Comparison of ENCODE assay signal across 9 cellular contexts in genomic region chr3:45992820-45993219, GRCh38. TPM values are rescaled to one million over a fixed set of nuclear protein-coding genes. Genes with fewer than 3 reads are reported as not detected.
DNase-seq lines count a peak whose midpoint lies in the region; ATAC-seq and TF ChIP-seq lines count a peak whose summit lies in the region.
"Had no signal": no experiment of that assay in that cellular context is flagged by ENCODE, and none has a peak within 500 bp of the region (broad histone marks: within the 10 kb centered on the region; RNA-seq: fewer than 3 reads in every experiment).

No MANE protein-coding gene starts in this region.

- peak overlapping the region; percentile 59 for H3K4me3 Mint-ChIP-seq in activated CD8-positive, alpha-beta T cell treated with anti-CD3 and anti-CD28 coated beads, Interleukin-2, amount 10 ng/mL, durations not matched to agents 7 days and 5 days

- H3K4me1 ChIP-seq in mucosa of rectum (ENCODE audit: control insufficient read depth in 2 of 2, insufficient read depth in 2 of 2, low read length in 2 of 2): peaks cover 7 to 9% of the 10 kb centered on the region in 2 donors

- peaks cover 3% of the 10 kb centered on the region for H3K9me3 Mint-ChIP-seq in activated CD8-positive, alpha-beta T cell treated with anti-CD3 and anti-CD28 coated beads, Interleukin-2, amount 10 ng/mL, durations not matched to agents 7 days and 5 days (ENCODE audit: insufficient read depth)

- peaks cover 81% of the 10 kb centered on the region for H3K4me1 Mint-ChIP-seq in activated CD8-positive, alpha-beta T cell treated with anti-CD3 and anti-CD28 coated beads, Interleukin-2, amount 10 ng/mL, durations not matched to agents 7 days and 5 days (ENCODE audit: low read depth)

- CTCF ChIA-PET in activated CD8-positive, alpha-beta T cell treated with anti-CD3 and anti-CD28 coated beads, Interleukin-2, amount 10 ng/mL, durations not matched to agents 7 days and 5 days (lab: Charles Lee): interaction anchor here (0.9 to 5.2 kb wide), 10 partner anchors 12 to 385 kb away, joined by 3 to 29 read pairs (median 18); no protein-coding TSS in a partner anchor
- CTCF ChIA-PET in HEK293T (lab: Yijun Ruan, JAX): no interaction called here

- H3K4me3 ChIP-seq in H7 (ENCODE audit: insufficient read depth, low read depth, low read length): no peak overlapping the region
- H3K4me3 ChIP-seq in mucosa of rectum (ENCODE audit: low read length in 2 of 2): no peak overlapping the region

- ATAC-seq in activated CD8-positive, alpha-beta T cell treated with anti-CD3 and anti-CD28 coated beads, Interleukin-2, amount 10 ng/mL, durations not matched to agents 7 days and 5 days: no peak
- no peak for ATAC-seq in GM19452 (IDR thresholded peaks at IDR 0.05; ENCODE audit: unreplicated experiment)

- peak overlapping the region; percentile 86 for H3K27ac Mint-ChIP-seq in activated CD8-positive, alpha-beta T cell treated with anti-CD3 and anti-CD28 coated beads, Interleukin-2, amount 10 ng/mL, durations not matched to agents 7 days and 5 days

- H3K9ac ChIP-seq in mucosa of rectum (ENCODE audit: low read depth in 1 of 2, low read length in 2 of 2): no peak overlapping the region

- H3K36me3 Mint-ChIP-seq in activated CD8-positive, alpha-beta T cell treated with anti-CD3 and anti-CD28 coated beads, Interleukin-2, amount 10 ng/mL, durations not matched to agents 7 days and 5 days (ENCODE audit: low read depth): peaks cover 49% of the 10 kb centered on the region

- H3K36me3 ChIP-seq in H7 (replicated peaks; ENCODE audit: control insufficient read depth, insufficient read depth, low read length) (no peaks in the 10 kb centered on the region), mucosa of rectum (ENCODE audit: control insufficient read depth in 2 of 2, insufficient read depth in 2 of 2, low read length in 2 of 2) (no peaks in the 10 kb centered on the region)

- no peaks in the 10 kb centered on the region for H3K27me3 Mint-ChIP-seq in activated CD8-positive, alpha-beta T cell treated with anti-CD3 and anti-CD28 coated beads, Interleukin-2, amount 10 ng/mL, durations not matched to agents 7 days and 5 days (ENCODE audit: low read depth)

- DNase-seq in AG20443 (ENCODE audit: low spot score) (peak; percentile 75), H7 (peak; percentile 36), NOMO-1 treated with DMSO at 0.1 percent for 48 hours (lab: John Stamatoyannopoulos, UW; ENCODE audit: unreplicated experiment) (no peak), inferior parietal cortex (ENCODE audit: extremely low spot score) (no peak), HEK293T (ENCODE audit: extremely low spot score) (no peak)
- peak; percentile 52 for DNase-seq in activated CD8-positive, alpha-beta T cell treated with anti-CD3 and anti-CD28 coated beads, Interleukin-2, amount 10 ng/mL, durations not matched to agents 7 days and 5 days

- POLR2A ChIA-PET in activated CD8-positive, alpha-beta T cell treated with anti-CD3 and anti-CD28 coated beads, Interleukin-2, amount 10 ng/mL, durations not matched to agents 7 days and 5 days (lab: Charles Lee): interaction anchor here (0.7 to 3.1 kb wide), 8 partner anchors 8 to 378 kb away, joined by 3 to 20 read pairs (median 6); partner anchors contain the start of gene CCR5
- POLR2A ChIA-PET in HEK293T (lab: Yijun Ruan, JAX): no interaction called here

- H3K9me3 ChIP-seq in mucosa of rectum (ENCODE audit: control insufficient read depth in 2 of 2, low read length in 2 of 2): no peaks in the 10 kb centered on the region

- peaks cover 2% of the 10 kb centered on the region; the same call in 1 of the 2 replicates for H3K27me3 ChIP-seq in H7 (ENCODE audit: control insufficient read depth, insufficient read depth, low read length)
- no peaks in the 10 kb centered on the region for H3K27me3 ChIP-seq in mucosa of rectum (ENCODE audit: control insufficient read depth in 2 of 2, insufficient read depth in 2 of 2, low read length in 2 of 2)

- peak overlapping the region; percentile 1 to 7 for H3K27ac ChIP-seq in mucosa of rectum (ENCODE audit: low read depth in 2 of 2, low read length in 2 of 2)

TF ChIP-seq in HEK293T, 16 proteins besides CTCF, POLR2A, EP300 and RAD21:
- TF ChIP-seq LEF1 (IDR thresholded peaks at IDR 0.05; ENCODE audit: borderline replicate concordance) (no peak), ARNT (IDR thresholded peaks at IDR 0.05) (no peak), SP1 (IDR thresholded peaks at IDR 0.05) (no peak), SUZ12 (IDR thresholded peaks at IDR 0.05) (no peak), TARDBP (IDR thresholded peaks at IDR 0.05) (no peak), CTBP1 (IDR thresholded peaks at IDR 0.05; ENCODE audit: borderline replicate concordance) (no peak), HDGF (IDR thresholded peaks at IDR 0.05; ENCODE audit: borderline replicate concordance) (no peak), FOXK2 (IDR thresholded peaks at IDR 0.05) (no peak), BHLHE40 (IDR thresholded peaks at IDR 0.05; ENCODE audit: borderline replicate concordance) (no peak), L3MBTL2 (conservative IDR thresholded peaks at IDR 0.05) (no peak), NFRKB (IDR thresholded peaks at IDR 0.05) (no peak), ELF4 (IDR thresholded peaks at IDR 0.05) (no peak)
- TF ChIP-seq, protein P1, sequence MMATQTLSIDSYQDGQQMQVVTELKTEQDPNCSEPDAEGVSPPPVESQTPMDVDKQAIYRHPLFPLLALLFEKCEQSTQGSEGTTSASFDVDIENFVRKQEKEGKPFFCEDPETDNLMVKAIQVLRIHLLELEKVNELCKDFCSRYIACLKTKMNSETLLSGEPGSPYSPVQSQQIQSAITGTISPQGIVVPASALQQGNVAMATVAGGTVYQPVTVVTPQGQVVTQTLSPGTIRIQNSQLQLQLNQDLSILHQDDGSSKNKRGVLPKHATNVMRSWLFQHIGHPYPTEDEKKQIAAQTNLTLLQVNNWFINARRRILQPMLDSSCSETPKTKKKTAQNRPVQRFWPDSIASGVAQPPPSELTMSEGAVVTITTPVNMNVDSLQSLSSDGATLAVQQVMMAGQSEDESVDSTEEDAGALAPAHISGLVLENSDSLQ (IDR thresholded peaks at IDR 0.05): no peak

RNA-seq across cellular contexts. Expression of gene FYCO1, which starts 2.8 kb away (rescaled TPM):
- total RNA-seq in H7 (2014; rRNA removed; shearing (Covaris generic)): 4.9 and 7.5 TPM in 2 replicates
- 10 to 100 TPM; 16.6 to 19.5 TPM for total RNA-seq in activated CD8-positive, alpha-beta T cell treated with anti-CD3 and anti-CD28 coated beads, Interleukin-2, amount 10 ng/mL, durations not matched to agents 7 days and 5 days

RNA-seq across cellular contexts. Expression of gene XCR1, which starts 34.5 kb away (rescaled TPM):
- not detected in 2 replicates for total RNA-seq in H7 (2014; rRNA removed; shearing (Covaris generic))
- not detected for total RNA-seq in activated CD8-positive, alpha-beta T cell treated with anti-CD3 and anti-CD28 coated beads, Interleukin-2, amount 10 ng/mL, durations not matched to agents 7 days and 5 days
- total RNA-seq: pulmonary artery endothelial cell had no signal

RNA-seq across cellular contexts. Expression of gene CXCR6, which starts 49.6 kb away (rescaled TPM):
- not detected in 2 replicates for total RNA-seq in H7 (2014; rRNA removed; shearing (Covaris generic))
- 10 to 100 TPM; 26.5 to 27.6 TPM for total RNA-seq in activated CD8-positive, alpha-beta T cell treated with anti-CD3 and anti-CD28 coated beads, Interleukin-2, amount 10 ng/mL, durations not matched to agents 7 days and 5 days
- total RNA-seq: pulmonary artery endothelial cell had no signal

Comparison
In these comparisons a context has a peak if more than half of its experiments do, and no peak if none do; other contexts are left out.
1. DNase-seq: peak in AG20443 (single experiment), H7 (single experiment) and activated CD8-positive, alpha-beta T cell treated with anti-CD3 and anti-CD28 coated beads, Interleukin-2, amount 10 ng/mL, durations not matched to agents 7 days and 5 days (single experiment); none in NOMO-1 treated with DMSO at 0.1 percent for 48 hours (single experiment), inferior parietal cortex (single experiment) and HEK293T (single experiment).
2. RNA of gene CXCR6, which starts 49.6 kb away (total RNA-seq): 26.5 to 27.6 TPM in activated CD8-positive, alpha-beta T cell treated with anti-CD3 and anti-CD28 coated beads, Interleukin-2, amount 10 ng/mL, durations not matched to agents 7 days and 5 days; not detected in H7; every median in the first group is over 10 times any median in the second.